In the genomic region with DNA sequence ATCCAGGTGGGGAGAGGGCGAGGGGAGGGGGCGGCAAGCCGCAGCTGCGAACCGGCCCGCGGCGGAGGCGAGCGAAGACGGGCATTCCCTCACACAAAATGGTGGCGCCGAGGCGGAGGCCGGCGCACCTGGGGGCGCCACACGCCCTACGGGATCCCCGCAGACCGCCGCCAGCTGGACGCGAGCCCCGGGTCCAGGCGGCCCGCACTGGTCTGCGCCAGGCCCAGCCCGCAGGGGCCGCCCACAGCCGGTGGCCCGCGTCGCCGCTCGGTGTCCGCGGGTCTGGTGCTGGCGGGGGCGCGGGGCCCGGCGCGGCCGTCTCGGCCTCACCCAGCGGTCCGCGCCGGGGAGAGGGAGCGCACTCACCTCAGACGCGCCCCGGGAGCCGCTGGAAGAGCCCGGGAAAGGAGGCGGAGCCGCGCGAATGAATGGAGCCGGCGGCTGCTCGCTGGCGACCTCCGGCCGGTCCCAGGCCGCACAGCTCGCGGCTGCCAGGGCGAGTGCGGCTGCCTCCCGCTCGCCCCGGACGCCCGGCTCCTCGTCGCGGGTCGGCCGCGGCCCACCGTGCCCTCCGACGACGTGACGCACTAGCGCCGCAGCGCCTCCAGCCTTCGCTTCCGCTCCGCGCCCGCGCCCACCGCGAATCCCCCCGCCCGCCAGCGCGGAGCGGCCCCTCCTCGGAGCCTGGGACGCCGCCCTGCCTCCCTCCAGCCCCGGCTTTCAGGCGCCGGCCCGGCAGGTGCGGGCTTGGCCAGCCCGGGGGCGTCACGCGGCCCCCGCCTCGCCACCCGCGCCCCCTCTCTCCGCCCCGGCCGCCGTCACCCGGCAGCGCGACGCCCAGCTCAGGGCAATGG, we compare ENCODE assay signal across 1 cellular context.
TF ChIP-seq lines count a peak whose summit lies in the region.

TSS of gene FAM169A (minus strand) at position 589 of the 854 bp plus-strand sequence. CDS start 24,711 bp downstream, outside the sequence.

TF ChIP-seq in GM12878, 131 proteins besides CTCF, POLR2A, EP300 and RAD21 (continued from another document):
- TF ChIP-seq E2F8 (IDR thresholded peaks at IDR 0.05; ENCODE audit: low read depth, partially characterized antibody) (no peak), DPF2 (IDR thresholded peaks at IDR 0.05) (no peak), TCF12 (IDR thresholded peaks at IDR 0.05; ENCODE audit: low read depth, low read length) (0 out of 2 replicates have a peak, but pooled peaks have one; percentile 2), KDM1A (IDR thresholded peaks at IDR 0.05; ENCODE audit: borderline replicate concordance) (no peak), NR2F1 (conservative IDR thresholded peaks at IDR 0.05) (0 out of 2 replicates have a peak, but pooled peaks have one; percentile 5), TCF7 (IDR thresholded peaks at IDR 0.05; ENCODE audit: borderline replicate concordance) (no peak), HSF1 (IDR thresholded peaks at IDR 0.05; ENCODE audit: low read depth, low read length) (no peak), NBN (IDR thresholded peaks at IDR 0.05) (no peak), NFXL1 (IDR thresholded peaks at IDR 0.05; ENCODE audit: borderline replicate concordance) (no peak), HCFC1 (IDR thresholded peaks at IDR 0.05; ENCODE audit: low read length) (no peak), E2F4 (IDR thresholded peaks at IDR 0.05; ENCODE audit: low read depth, low read length) (no peak), MTA3 (IDR thresholded peaks at IDR 0.05; ENCODE audit: borderline replicate concordance, low read length) (no peak), SRF (IDR thresholded peaks at IDR 0.05; ENCODE audit: low read depth in 2 of 2, low read length in 2 of 2) (no peak), MAX (IDR thresholded peaks at IDR 0.05; ENCODE audit: low read depth, low read length) (no peak), PKNOX1 (IDR thresholded peaks at IDR 0.05) (no peak), SUZ12 (IDR thresholded peaks at IDR 0.05; ENCODE audit: unreplicated experiment) (peak; percentile 80), PAX5 (IDR thresholded peaks at IDR 0.05; ENCODE audit: borderline replicate concordance, low read depth, low read length) (no peak), NKRF (conservative IDR thresholded peaks at IDR 0.05) (no peak), E4F1 (IDR thresholded peaks at IDR 0.05; ENCODE audit: borderline replicate concordance, partially characterized antibody) (no peak), HDAC6 (IDR thresholded peaks at IDR 0.05; ENCODE audit: unreplicated experiment) (no peak), EGR1 (IDR thresholded peaks at IDR 0.05; ENCODE audit: borderline replicate concordance in 1 of 2, low read depth in 2 of 2, low read length in 2 of 2) (peak in 1 of 2 experiments; percentile 41; a peak in 1 of 3 replicates), BCLAF1 (IDR thresholded peaks at IDR 0.05) (no peak), HDGF (IDR thresholded peaks at IDR 0.05) (no peak), SREBF1 (IDR thresholded peaks at IDR 0.05; ENCODE audit: low read length) (no peak), MXI1 (IDR thresholded peaks at IDR 0.05; ENCODE audit: low read depth, low read length) (no peak), JUNB (IDR thresholded peaks at IDR 0.05) (no peak), CBX3 (IDR thresholded peaks at IDR 0.05; ENCODE audit: borderline replicate concordance, low read depth) (no peak), BACH1 (IDR thresholded peaks at IDR 0.05; ENCODE audit: borderline replicate concordance) (0 out of 2 replicates have a peak, but pooled peaks have one; percentile 32), CHD2 (IDR thresholded peaks at IDR 0.05; ENCODE audit: borderline replicate concordance, low read depth, low read length) (no peak)
- TF ChIP-seq, protein P1, sequence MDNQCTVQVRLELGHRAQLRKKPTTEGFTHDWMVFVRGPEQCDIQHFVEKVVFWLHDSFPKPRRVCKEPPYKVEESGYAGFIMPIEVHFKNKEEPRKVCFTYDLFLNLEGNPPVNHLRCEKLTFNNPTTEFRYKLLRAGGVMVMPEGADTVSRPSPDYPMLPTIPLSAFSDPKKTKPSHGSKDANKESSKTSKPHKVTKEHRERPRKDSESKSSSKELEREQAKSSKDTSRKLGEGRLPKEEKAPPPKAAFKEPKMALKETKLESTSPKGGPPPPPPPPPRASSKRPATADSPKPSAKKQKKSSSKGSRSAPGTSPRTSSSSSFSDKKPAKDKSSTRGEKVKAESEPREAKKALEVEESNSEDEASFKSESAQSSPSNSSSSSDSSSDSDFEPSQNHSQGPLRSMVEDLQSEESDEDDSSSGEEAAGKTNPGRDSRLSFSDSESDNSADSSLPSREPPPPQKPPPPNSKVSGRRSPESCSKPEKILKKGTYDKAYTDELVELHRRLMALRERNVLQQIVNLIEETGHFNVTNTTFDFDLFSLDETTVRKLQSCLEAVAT (IDR thresholded peaks at IDR 0.05) = no peak
- TF ChIP-seq, protein P2, sequence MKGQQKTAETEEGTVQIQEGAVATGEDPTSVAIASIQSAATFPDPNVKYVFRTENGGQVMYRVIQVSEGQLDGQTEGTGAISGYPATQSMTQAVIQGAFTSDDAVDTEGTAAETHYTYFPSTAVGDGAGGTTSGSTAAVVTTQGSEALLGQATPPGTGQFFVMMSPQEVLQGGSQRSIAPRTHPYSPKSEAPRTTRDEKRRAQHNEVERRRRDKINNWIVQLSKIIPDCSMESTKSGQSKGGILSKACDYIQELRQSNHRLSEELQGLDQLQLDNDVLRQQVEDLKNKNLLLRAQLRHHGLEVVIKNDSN (IDR thresholded peaks at IDR 0.05; ENCODE audit: borderline replicate concordance, extremely low read length, insufficient read depth, low read depth, low read length) = no peak
TF ChIP-seq in GM12878: peak in this region for 10.
